ENCODE assay signal across 9 cellular contexts in genomic region chr18:26863122-26863879, GRCh38. TPM values are rescaled to one million over a fixed set of nuclear protein-coding genes. Genes with fewer than 3 reads are reported as not detected.
DNase-seq lines count a peak whose midpoint lies in the region; ATAC-seq and TF ChIP-seq lines count a peak whose summit lies in the region.
"Had no signal": no experiment of that assay in that cellular context is flagged by ENCODE, and none has a peak within 500 bp of the region (broad histone marks: within the 10 kb centered on the region; RNA-seq: fewer than 3 reads in every experiment).

No MANE protein-coding gene starts in this region.

- H3K27me3 Mint-ChIP-seq in natural killer cell (ENCODE audit: low read depth in 2 of 2): peaks cover 9 to 13% of the 10 kb centered on the region in 2 donors

- DNase-seq in HEK293T (ENCODE audit: extremely low spot score) (peak; percentile 69), hypothalamus (lab: John Stamatoyannopoulos, UW) (peak in 45 of 51 donors; percentile 10 to 89 (median 66)), sigmoid colon (peak; percentile 62), DMS114 treated with DMSO at 0.1 percent for 48 hours (lab: John Stamatoyannopoulos, UW; ENCODE audit: unreplicated experiment) (no peak), natural killer cell (no peak)
- DNase-seq: activated gamma-delta T cell had no signal

- CTCF ChIA-PET in HEK293T (lab: Yijun Ruan, JAX): interaction anchor here (1.2 kb wide), 1 partner anchor 22 kb away, joined by 3 read pairs; no protein-coding TSS in a partner anchor

- H3K4me1 Mint-ChIP-seq in natural killer cell: no peaks in the 10 kb centered on the region

- WGBS in sigmoid colon, 2 donors: 3 to 7% methylated on average over 40 of the region's 40 CpGs

- no peaks in the 10 kb centered on the region for H3K36me3 Mint-ChIP-seq in natural killer cell

- H3K36me3 ChIP-seq in sigmoid colon: no peaks in the 10 kb centered on the region

- intact Hi-C loops in sigmoid colon (cut with DNase I) (no loop called here), natural killer cell (cut with micrococcal nuclease) (loop anchor here (10.0 kb wide), 1 partner anchor 58 kb away; no protein-coding TSS in a partner anchor)

- peak; percentile 37; the same call in 1 of the 3 replicates for ATAC-seq in SK-N-SH treated with all-trans-retinoic acid at 6 μM for 48 hours
- ATAC-seq in HG02970 (IDR thresholded peaks at IDR 0.05; ENCODE audit: low FRiP score, unreplicated experiment): no peak
- ATAC-seq in natural killer cell: no peak
- ATAC-seq in GM21390 (IDR thresholded peaks at IDR 0.05; ENCODE audit: unreplicated experiment): no peak

- peak overlapping the region in 3 of 4 donors; percentile 31 to 47 (median 40) for H3K4me3 ChIP-seq in sigmoid colon

- POLR2A ChIA-PET in HEK293T (lab: Yijun Ruan, JAX): interaction anchor here (1.1 to 1.4 kb wide), 3 partner anchors 10 to 26 kb away, joined by 3 to 4 read pairs (median 3); no protein-coding TSS in a partner anchor

- H3K4me1 ChIP-seq in sigmoid colon: peaks cover 0 to 10% (median 4%) of the 10 kb centered on the region in 4 donors

- no peak overlapping the region for H3K27ac Mint-ChIP-seq in natural killer cell

- TF ChIP-seq EP300 in sigmoid colon (IDR thresholded peaks at IDR 0.05): no peak

- H3K9me3 Mint-ChIP-seq in natural killer cell: peaks cover 0 to 2% of the 10 kb centered on the region in 2 donors

- H3K9me3 ChIP-seq in sigmoid colon: no peaks in the 10 kb centered on the region

- no peak overlapping the region for H3K27ac ChIP-seq in sigmoid colon

- H3K27me3 ChIP-seq in sigmoid colon: peaks cover 0 to 16% (median 4%) of the 10 kb centered on the region in 3 donors

- H3K4me3 Mint-ChIP-seq in natural killer cell: no peak overlapping the region

- TF ChIP-seq POLR2A in sigmoid colon (IDR thresholded peaks at IDR 0.05): no peak

- no peak for TF ChIP-seq CTCF in sigmoid colon (IDR thresholded peaks at IDR 0.05)
- TF ChIP-seq CTCF in natural killer cell (IDR thresholded peaks at IDR 0.05): no peak

TF ChIP-seq in HEK293T, 16 proteins besides CTCF, POLR2A, EP300 and RAD21:
- no peak for TF ChIP-seq ELF4 (IDR thresholded peaks at IDR 0.05)
- peak; percentile 29; the same call in 1 of the 2 replicates for TF ChIP-seq L3MBTL2 (conservative IDR thresholded peaks at IDR 0.05)

TF ChIP-seq in SK-N-SH treated with all-trans-retinoic acid at 6 μM for 48 hours, 23 proteins besides CTCF, POLR2A, EP300 and RAD21:
- TF ChIP-seq, protein P1, sequence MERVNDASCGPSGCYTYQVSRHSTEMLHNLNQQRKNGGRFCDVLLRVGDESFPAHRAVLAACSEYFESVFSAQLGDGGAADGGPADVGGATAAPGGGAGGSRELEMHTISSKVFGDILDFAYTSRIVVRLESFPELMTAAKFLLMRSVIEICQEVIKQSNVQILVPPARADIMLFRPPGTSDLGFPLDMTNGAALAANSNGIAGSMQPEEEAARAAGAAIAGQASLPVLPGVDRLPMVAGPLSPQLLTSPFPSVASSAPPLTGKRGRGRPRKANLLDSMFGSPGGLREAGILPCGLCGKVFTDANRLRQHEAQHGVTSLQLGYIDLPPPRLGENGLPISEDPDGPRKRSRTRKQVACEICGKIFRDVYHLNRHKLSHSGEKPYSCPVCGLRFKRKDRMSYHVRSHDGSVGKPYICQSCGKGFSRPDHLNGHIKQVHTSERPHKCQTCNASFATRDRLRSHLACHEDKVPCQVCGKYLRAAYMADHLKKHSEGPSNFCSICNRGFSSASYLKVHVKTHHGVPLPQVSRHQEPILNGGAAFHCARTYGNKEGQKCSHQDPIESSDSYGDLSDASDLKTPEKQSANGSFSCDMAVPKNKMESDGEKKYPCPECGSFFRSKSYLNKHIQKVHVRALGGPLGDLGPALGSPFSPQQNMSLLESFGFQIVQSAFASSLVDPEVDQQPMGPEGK (CRISPR knock-in tag; IDR thresholded peaks at IDR 0.05; ENCODE audit: borderline replicate concordance): no peak
- TF ChIP-seq TCF4 (CRISPR knock-in tag; IDR thresholded peaks at IDR 0.05; ENCODE audit: borderline replicate concordance) (no peak), ISL1 (CRISPR knock-in tag; IDR thresholded peaks at IDR 0.05) (no peak), SNAI2 (CRISPR knock-in tag; IDR thresholded peaks at IDR 0.05) (no peak), OSR1 (CRISPR knock-in tag; IDR thresholded peaks at IDR 0.05) (no peak), ZNF8 (CRISPR knock-in tag; IDR thresholded peaks at IDR 0.05) (no peak), ESRRG (CRISPR knock-in tag; IDR thresholded peaks at IDR 0.05) (no peak), ZFP30 (CRISPR knock-in tag; IDR thresholded peaks at IDR 0.05) (no peak), CSDC2 (CRISPR knock-in tag; IDR thresholded peaks at IDR 0.05) (no peak), ZFP3 (CRISPR knock-in tag; IDR thresholded peaks at IDR 0.05) (no peak), TOX (CRISPR knock-in tag; IDR thresholded peaks at IDR 0.05; ENCODE audit: borderline replicate concordance) (no peak), RARB (CRISPR knock-in tag; IDR thresholded peaks at IDR 0.05) (no peak)
- TF ChIP-seq, protein P2, sequence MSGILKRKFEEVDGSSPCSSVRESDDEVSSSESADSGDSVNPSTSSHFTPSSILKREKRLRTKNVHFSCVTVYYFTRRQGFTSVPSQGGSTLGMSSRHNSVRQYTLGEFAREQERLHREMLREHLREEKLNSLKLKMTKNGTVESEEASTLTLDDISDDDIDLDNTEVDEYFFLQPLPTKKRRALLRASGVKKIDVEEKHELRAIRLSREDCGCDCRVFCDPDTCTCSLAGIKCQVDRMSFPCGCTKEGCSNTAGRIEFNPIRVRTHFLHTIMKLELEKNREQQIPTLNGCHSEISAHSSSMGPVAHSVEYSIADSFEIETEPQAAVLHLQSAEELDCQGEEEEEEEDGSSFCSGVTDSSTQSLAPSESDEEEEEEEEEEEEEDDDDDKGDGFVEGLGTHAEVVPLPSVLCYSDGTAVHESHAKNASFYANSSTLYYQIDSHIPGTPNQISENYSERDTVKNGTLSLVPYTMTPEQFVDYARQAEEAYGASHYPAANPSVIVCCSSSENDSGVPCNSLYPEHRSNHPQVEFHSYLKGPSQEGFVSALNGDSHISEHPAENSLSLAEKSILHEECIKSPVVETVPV (CRISPR knock-in tag; IDR thresholded peaks at IDR 0.05): no peak
- TF ChIP-seq, protein P3, sequence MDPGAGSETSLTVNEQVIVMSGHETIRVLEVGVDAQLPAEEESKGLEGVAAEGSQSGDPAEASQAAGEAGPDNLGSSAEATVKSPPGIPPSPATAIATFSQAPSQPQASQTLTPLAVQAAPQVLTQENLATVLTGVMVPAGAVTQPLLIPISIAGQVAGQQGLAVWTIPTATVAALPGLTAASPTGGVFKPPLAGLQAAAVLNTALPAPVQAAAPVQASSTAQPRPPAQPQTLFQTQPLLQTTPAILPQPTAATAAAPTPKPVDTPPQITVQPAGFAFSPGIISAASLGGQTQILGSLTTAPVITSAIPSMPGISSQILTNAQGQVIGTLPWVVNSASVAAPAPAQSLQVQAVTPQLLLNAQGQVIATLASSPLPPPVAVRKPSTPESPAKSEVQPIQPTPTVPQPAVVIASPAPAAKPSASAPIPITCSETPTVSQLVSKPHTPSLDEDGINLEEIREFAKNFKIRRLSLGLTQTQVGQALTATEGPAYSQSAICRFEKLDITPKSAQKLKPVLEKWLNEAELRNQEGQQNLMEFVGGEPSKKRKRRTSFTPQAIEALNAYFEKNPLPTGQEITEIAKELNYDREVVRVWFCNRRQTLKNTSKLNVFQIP (CRISPR knock-in tag; IDR thresholded peaks at IDR 0.05; ENCODE audit: borderline replicate concordance, low read depth): no peak

RNA-seq across cellular contexts. Expression of gene AQP4, which starts 2.2 kb away (rescaled TPM):
- total RNA-seq in sigmoid colon: 1 to 10 TPM in 1 of 4 donors, under 1 TPM in 3; 0.27 to 1.8 (median 0.66) TPM
- 1 to 10 TPM in 1 of 3 donors, under 1 TPM in 1, not detected in 1; 0.25 to 1.2 TPM for polyA plus RNA-seq in sigmoid colon
- total RNA-seq in natural killer cell: not detected

Comparison
In these comparisons a context has a peak if more than half of its experiments do, and no peak if none do; other contexts are left out.
1. DNase-seq: peak in HEK293T (single experiment), hypothalamus (45 of 51) and sigmoid colon (single experiment); none in DMS114 treated with DMSO at 0.1 percent for 48 hours (single experiment) and natural killer cell (single experiment).